In genomic region chr12:111184161-111184560, GRCh38 we compare ENCODE assay signal across 3 cellular contexts.
"Had no signal": no experiment of that assay in that cellular context is flagged by ENCODE, and none has a peak within 500 bp of the region (broad histone marks: within the 10 kb centered on the region; RNA-seq: fewer than 3 reads in every experiment).

No MANE protein-coding gene starts in this region.

- H3K4me3 ChIP-seq: GM12878 had no signal

- DNase-seq: GDM1, GF-D8 had no signal
